Comparison of ENCODE assay signal across 14 cellular contexts in genomic region chr15:62452016-62452415, GRCh38.
DNase-seq lines count a peak whose midpoint lies in the region; ATAC-seq and TF ChIP-seq lines count a peak whose summit lies in the region.
"Had no signal": no experiment of that assay in that cellular context is flagged by ENCODE, and none has a peak within 500 bp of the region (broad histone marks: within the 10 kb centered on the region; RNA-seq: fewer than 3 reads in every experiment).

No MANE protein-coding gene starts in this region.

- BruUV-seq in IMR-90 (replicated peaks; lab: Mats Ljungman, UMichigan) (no TSS peak), MCF 10A (replicated peaks; lab: Mats Ljungman, UMichigan) (no TSS peak)

- H2BK5ac ChIP-seq in IMR-90 (ENCODE audit: low read depth, low read length, poor library complexity, severe bottlenecking), result no peak overlapping the region

- TF ChIP-seq CTCF in IMR-90 (conservative IDR thresholded peaks at IDR 0.05; ENCODE audit: low read depth, low read length) (no peak), endothelial cell (IDR thresholded peaks at IDR 0.05; ENCODE audit: unreplicated experiment) (no peak), neural progenitor cell (IDR thresholded peaks at IDR 0.05) (no peak), stomach (IDR thresholded peaks at IDR 0.05) (no peak), MCF 10A (IDR thresholded peaks at IDR 0.05; ENCODE audit: unreplicated experiment) (no peak)
- no peak for TF ChIP-seq CTCF in activated CD8-positive, alpha-beta T cell treated with anti-CD3 and anti-CD28 coated beads for 36 hours (IDR thresholded peaks at IDR 0.05)

- H3K23ac ChIP-seq in IMR-90 (ENCODE audit: low read depth, low read length), result no peak overlapping the region

- H3K4me3 Mint-ChIP-seq in endothelial cell (ENCODE audit: unreplicated experiment) (no peak overlapping the region), neural progenitor cell (no peak overlapping the region), MCF 10A (ENCODE audit: unreplicated experiment) (no peak overlapping the region)
- no peak overlapping the region for H3K4me3 Mint-ChIP-seq in activated CD4-positive, alpha-beta memory T cell treated with anti-CD3 and anti-CD28 coated beads for 36 hours
- no peak overlapping the region for H3K4me3 Mint-ChIP-seq in activated CD8-positive, alpha-beta T cell treated with anti-CD3 and anti-CD28 coated beads for 36 hours
- H3K4me3 Mint-ChIP-seq: B cell had no signal

- H3K4me1 ChIP-seq in IMR-90 (ENCODE audit: control insufficient read depth, insufficient read depth, low read length), result peaks cover 39% of the 10 kb centered on the region
- H3K4me1 ChIP-seq in neural progenitor cell, result peaks cover 53% of the 10 kb centered on the region
- peaks cover 0 to 68% (median 28%) of the 10 kb centered on the region in 4 donors for H3K4me1 ChIP-seq in stomach

- H2AK9ac ChIP-seq in IMR-90 (replicated peaks; ENCODE audit: low read depth, low read length, poor library complexity), result no peak overlapping the region

- H3K4me2 ChIP-seq in IMR-90 (ENCODE audit: low read depth, low read length) (no peak overlapping the region), neural progenitor cell (peak overlapping the region; percentile 28)
- H3K4me2 ChIP-seq: PC-9 had no signal

- H3K4me1 Mint-ChIP-seq in endothelial cell (ENCODE audit: unreplicated experiment) (peaks cover 5% of the 10 kb centered on the region), neural progenitor cell (peaks cover 61% of the 10 kb centered on the region), MCF 10A (ENCODE audit: insufficient read depth, unreplicated experiment) (peaks cover 17% of the 10 kb centered on the region)
- H3K4me1 Mint-ChIP-seq in activated CD4-positive, alpha-beta memory T cell treated with anti-CD3 and anti-CD28 coated beads for 36 hours (ENCODE audit: low read depth), result no peaks in the 10 kb centered on the region
- no peaks in the 10 kb centered on the region for H3K4me1 Mint-ChIP-seq in activated CD8-positive, alpha-beta T cell treated with anti-CD3 and anti-CD28 coated beads for 36 hours (ENCODE audit: low read depth)
- H3K4me1 Mint-ChIP-seq: B cell had no signal

- TF ChIP-seq RAD21 in IMR-90 (IDR thresholded peaks at IDR 0.05; ENCODE audit: low read length), result no peak

- POLR2A ChIA-PET in IMR-90 (lab: Charles Lee; ENCODE audit: unreplicated experiment) (no interaction called here), MCF 10A (lab: Yijun Ruan, JAX) (no interaction called here)
- POLR2A ChIA-PET in activated CD4-positive, alpha-beta memory T cell treated with anti-CD3 and anti-CD28 coated beads for 36 hours (lab: Charles Lee), result no interaction called here
- POLR2A ChIA-PET in activated CD8-positive, alpha-beta T cell treated with anti-CD3 and anti-CD28 coated beads for 36 hours (lab: Charles Lee), result no interaction called here

- peak overlapping the region; percentile 12; the same call in 1 of the 2 replicates for H3K14ac ChIP-seq in IMR-90 (replicated peaks; ENCODE audit: low read depth, low read length)

- WGBS in IMR-90 (ENCODE audit: extremely low coverage in 2 of 2, insufficient read length in 1 of 2), 2 experiments, result no CpG with 5 or more reads among the region's 7 CpGs
- WGBS in stomach, 5 donors, result 86 to 95% (median 92%) methylated on average over 7 of the region's 7 CpGs

- H3K4me3 ChIP-seq in IMR-90 (ENCODE audit: insufficient read depth, low read depth, low read length) (no peak overlapping the region), neural progenitor cell (no peak overlapping the region), stomach (no peak overlapping the region)
- H3K4me3 ChIP-seq: K562, PC-9 had no signal

- in situ Hi-C loops in IMR-90 (cut with MboI; ENCODE audit: low sequenced_read_pairs), result no loop called here

- no peak overlapping the region for H3K18ac ChIP-seq in IMR-90 (ENCODE audit: low read depth, low read length)

- H2AFZ ChIP-seq in IMR-90 (replicated peaks; ENCODE audit: low read length, poor library complexity) (peak overlapping the region; percentile 19), neural progenitor cell (replicated peaks) (no peak overlapping the region)
- H2AFZ ChIP-seq: PC-9 had no signal

- CTCF ChIA-PET in IMR-90 (lab: Yijun Ruan, JAX) (no interaction called here), MCF 10A (lab: Yijun Ruan, JAX) (no interaction called here)
- CTCF ChIA-PET in activated CD4-positive, alpha-beta memory T cell treated with anti-CD3 and anti-CD28 coated beads for 36 hours (lab: Charles Lee), result no interaction called here
- CTCF ChIA-PET in activated CD8-positive, alpha-beta T cell treated with anti-CD3 and anti-CD28 coated beads for 36 hours (lab: Charles Lee), result interaction anchor here (1.2 kb wide), 1 partner anchor 12 kb away, joined by 3 read pairs; no protein-coding TSS in a partner anchor

- no peak overlapping the region for H3K56ac ChIP-seq in IMR-90 (ENCODE audit: extremely low read depth, insufficient read depth, low read length)

- H4K5ac ChIP-seq in IMR-90 (ENCODE audit: low read depth, low read length), result no peak overlapping the region

- no peak for TF ChIP-seq EP300 in stomach (IDR thresholded peaks at IDR 0.05)

- peaks cover 4% of the 10 kb centered on the region for H3F3A ChIP-seq in neural progenitor cell (ENCODE audit: low read depth)

- peak overlapping the region; percentile 39; the same call in 1 of the 2 replicates for H2BK120ac ChIP-seq in IMR-90 (ENCODE audit: low read depth, low read length)

- peaks cover 5 to 67% of the 10 kb centered on the region in 2 experiments; a peak in 3 of 4 replicates for H3K79me1 ChIP-seq in IMR-90 (ENCODE audit: low read depth in 1 of 2, low read length in 2 of 2)

- DNase-seq in IMR-90 (no peak), endothelial cell (ENCODE audit: low spot score) (no peak), neural progenitor cell (ENCODE audit: low spot score) (no peak), stomach (no peak), MCF 10A (ENCODE audit: unreplicated experiment) (no peak)
- DNase-seq in activated CD4-positive, alpha-beta memory T cell treated with anti-CD3 and anti-CD28 coated beads for 36 hours, result no peak
- DNase-seq in activated CD8-positive, alpha-beta T cell treated with anti-CD3 and anti-CD28 coated beads for 36 hours, result no peak
- DNase-seq: DMS79 treated with DMSO at 0.1 percent for 48 hours, NCI-H1105, NCI-H2081 treated with DMSO at 0.1 percent for 48 hours, NCI-H2227 treated with DMSO at 0.1 percent for 48 hours, PC-9 had no signal

- dilution Hi-C loops in IMR-90 (cut with HindIII; ENCODE audit: low sequenced_read_pairs, unreplicated experiment), result no loop called here

- H3K27me3 ChIP-seq in IMR-90 (ENCODE audit: control insufficient read depth, insufficient read depth, low read length), result no peaks in the 10 kb centered on the region
- H3K27me3 ChIP-seq in neural progenitor cell, result no peaks in the 10 kb centered on the region
- H3K27me3 ChIP-seq in stomach, result no peaks in the 10 kb centered on the region

- H3K9ac ChIP-seq in IMR-90 (ENCODE audit: low read depth, low read length) (no peak overlapping the region), neural progenitor cell (no peak overlapping the region)

- H4K20me1 ChIP-seq in IMR-90 (ENCODE audit: insufficient read depth, low read length), result no peaks in the 10 kb centered on the region
- H4K20me1 ChIP-seq in neural progenitor cell (ENCODE audit: low read depth), result no peaks in the 10 kb centered on the region

- H2AK5ac ChIP-seq in IMR-90 (ENCODE audit: low read depth, low read length), result peak overlapping the region; percentile 68

- H3K9me3 ChIP-seq in IMR-90 (ENCODE audit: control insufficient read depth, insufficient read depth, low read length) (no peaks in the 10 kb centered on the region), neural progenitor cell (ENCODE audit: low read depth) (no peaks in the 10 kb centered on the region), stomach (no peaks in the 10 kb centered on the region)

- no peak overlapping the region for H3K27ac ChIP-seq in IMR-90 (ENCODE audit: insufficient read depth, low read length)
- no peak overlapping the region for H3K27ac ChIP-seq in neural progenitor cell
- H3K27ac ChIP-seq in stomach, result no peak overlapping the region
- H3K27ac ChIP-seq: PC-9 had no signal

- H3K36me3 Mint-ChIP-seq in endothelial cell (ENCODE audit: low read depth, unreplicated experiment) (no peaks in the 10 kb centered on the region), neural progenitor cell (no peaks in the 10 kb centered on the region), MCF 10A (ENCODE audit: insufficient read depth, unreplicated experiment) (peaks cover 6% of the 10 kb centered on the region)
- H3K36me3 Mint-ChIP-seq in activated CD4-positive, alpha-beta memory T cell treated with anti-CD3 and anti-CD28 coated beads for 36 hours, result no peaks in the 10 kb centered on the region
- H3K36me3 Mint-ChIP-seq in activated CD8-positive, alpha-beta T cell treated with anti-CD3 and anti-CD28 coated beads for 36 hours (ENCODE audit: low read depth), result no peaks in the 10 kb centered on the region

- H3K36me3 ChIP-seq in IMR-90 (ENCODE audit: control insufficient read depth, insufficient read depth, low read length), result no peaks in the 10 kb centered on the region
- H3K36me3 ChIP-seq in neural progenitor cell, result no peaks in the 10 kb centered on the region
- H3K36me3 ChIP-seq in stomach, result no peaks in the 10 kb centered on the region

- no peak overlapping the region; the same call in 2 of the 3 replicates for H2BK15ac ChIP-seq in IMR-90 (ENCODE audit: low read depth, low read length)

- H4K91ac ChIP-seq in IMR-90 (ENCODE audit: insufficient read depth, low read depth, low read length), result peak overlapping the region; percentile 10

- no peaks in the 10 kb centered on the region for H3K79me2 ChIP-seq in neural progenitor cell (ENCODE audit: low read depth)

- peak overlapping the region; percentile 22 for H3K27ac Mint-ChIP-seq in endothelial cell (ENCODE audit: unreplicated experiment)
- H3K27ac Mint-ChIP-seq in neural progenitor cell, result peak overlapping the region; percentile 27
- H3K27ac Mint-ChIP-seq in MCF 10A (ENCODE audit: low read depth, unreplicated experiment), result no peak overlapping the region
- no peak overlapping the region for H3K27ac Mint-ChIP-seq in activated CD4-positive, alpha-beta memory T cell treated with anti-CD3 and anti-CD28 coated beads for 36 hours
- no peak overlapping the region for H3K27ac Mint-ChIP-seq in activated CD8-positive, alpha-beta T cell treated with anti-CD3 and anti-CD28 coated beads for 36 hours
- H3K27ac Mint-ChIP-seq: B cell had no signal

- H3K9me1 ChIP-seq in IMR-90 (ENCODE audit: insufficient read depth, low read length), result peaks cover 32% of the 10 kb centered on the region

- H4K8ac ChIP-seq in IMR-90 (ENCODE audit: low read depth in 2 of 2, low read length in 2 of 2), result no peak overlapping the region

- TF ChIP-seq POLR2A in IMR-90 (IDR thresholded peaks at IDR 0.05; ENCODE audit: low read depth, low read length) (no peak), stomach (IDR thresholded peaks at IDR 0.05) (no peak)

- no peak for ATAC-seq in IMR-90 (ENCODE audit: low read depth)
- ATAC-seq in activated CD8-positive, alpha-beta T cell treated with anti-CD3 and anti-CD28 coated beads for 36 hours, result no peak
- ATAC-seq: K562 had no signal

- peak overlapping the region; percentile 26; the same call in 1 of the 2 replicates for H2BK20ac ChIP-seq in IMR-90 (ENCODE audit: low read depth, low read length)

- H3K27me3 Mint-ChIP-seq in endothelial cell (ENCODE audit: unreplicated experiment) (peaks cover 3% of the 10 kb centered on the region), neural progenitor cell (ENCODE audit: insufficient read depth, low read depth) (peaks cover 5% of the 10 kb centered on the region), MCF 10A (ENCODE audit: insufficient read depth, unreplicated experiment) (no peaks in the 10 kb centered on the region)
- no peaks in the 10 kb centered on the region for H3K27me3 Mint-ChIP-seq in activated CD4-positive, alpha-beta memory T cell treated with anti-CD3 and anti-CD28 coated beads for 36 hours
- no peaks in the 10 kb centered on the region for H3K27me3 Mint-ChIP-seq in activated CD8-positive, alpha-beta T cell treated with anti-CD3 and anti-CD28 coated beads for 36 hours

- intact Hi-C loops in IMR-90 (cut with micrococcal nuclease), result loop anchor here (5.0 kb wide), 1 partner anchor 60 kb away; the partner anchor contains the start of gene TLN2
- intact Hi-C loops in stomach (cut with DNase I; ENCODE audit: low total_unique reads), result no loop called here
- intact Hi-C loops in MCF 10A (cut with micrococcal nuclease), result no loop called here
- intact Hi-C loops in activated CD4-positive, alpha-beta memory T cell treated with anti-CD3 and anti-CD28 coated beads for 36 hours (cut with micrococcal nuclease), result no loop called here
- intact Hi-C loops in activated CD8-positive, alpha-beta T cell treated with anti-CD3 and anti-CD28 coated beads for 36 hours (cut with micrococcal nuclease), result no loop called here

- H3K4ac ChIP-seq in IMR-90 (ENCODE audit: low read depth, low read length), result 0 out of 2 replicates have a peak overlapping the region, but pooled peaks have one; percentile 39

- H3K9me3 Mint-ChIP-seq in endothelial cell (ENCODE audit: unreplicated experiment), result no peaks in the 10 kb centered on the region
- H3K9me3 Mint-ChIP-seq in neural progenitor cell, result no peaks in the 10 kb centered on the region
- no peaks in the 10 kb centered on the region for H3K9me3 Mint-ChIP-seq in MCF 10A (ENCODE audit: unreplicated experiment)
- H3K9me3 Mint-ChIP-seq in activated CD4-positive, alpha-beta memory T cell treated with anti-CD3 and anti-CD28 coated beads for 36 hours, result no peaks in the 10 kb centered on the region
- no peaks in the 10 kb centered on the region for H3K9me3 Mint-ChIP-seq in activated CD8-positive, alpha-beta T cell treated with anti-CD3 and anti-CD28 coated beads for 36 hours

Comparison
In these comparisons a context has a peak if more than half of its experiments do, and no peak if none do; other contexts are left out.
1. H3K27ac Mint-ChIP-seq: peak in endothelial cell (single experiment) and neural progenitor cell (single experiment); none in MCF 10A (single experiment), activated CD4-positive, alpha-beta memory T cell treated with anti-CD3 and anti-CD28 coated beads for 36 hours (single experiment) and activated CD8-positive, alpha-beta T cell treated with anti-CD3 and anti-CD28 coated beads for 36 hours (single experiment).